Comparison of ENCODE assay signal across 8 cellular contexts in genomic region chr9:35828716-35829083, GRCh38. TPM values are rescaled to one million over a fixed set of nuclear protein-coding genes. Genes with fewer than 3 reads are reported as not detected.
DNase-seq lines count a peak whose midpoint lies in the region; ATAC-seq, FAIRE-seq and TF ChIP-seq lines count a peak whose summit lies in the region.

TSS of gene FAM221B (minus strand) at chr9:35828732. CDS start at chr9:35826161, 2,571 bp downstream.

- H3K4me1 ChIP-seq in mesodermal cell (ENCODE audit: control insufficient read depth, insufficient read depth, low read length, poor library complexity, severe bottlenecking) (peaks cover 2% of the 10 kb centered on the region), upper lobe of left lung (peaks cover 20 to 43% (median 34%) of the 10 kb centered on the region in 4 donors)

- FAIRE-seq in D721Med (lab: Jason Lieb, UNC), result no peak

- 7 to 25% methylated on average over 13 to 18 of the region's 21 CpGs for WGBS in mesodermal cell (ENCODE audit: insufficient coverage in 2 of 2), 2 experiments
- 0 to 4% methylated on average over 16 to 21 of the region's 21 CpGs for WGBS in upper lobe of left lung, 2 donors

- H3K9me3 ChIP-seq in mesodermal cell (ENCODE audit: control insufficient read depth, low read length) (no peaks in the 10 kb centered on the region), upper lobe of left lung (no peaks in the 10 kb centered on the region)

- no peak for TF ChIP-seq CTCF in upper lobe of left lung (IDR thresholded peaks at IDR 0.05)
- TF ChIP-seq CTCF in D721Med (IDR thresholded peaks at IDR 0.05; ENCODE audit: insufficient read depth, missing control alignments), result no peak

- peak; percentile 71 for DNase-seq in activated CD8-positive, alpha-beta memory T cell treated with anti-CD3 and anti-CD28 coated beads, Interleukin-2, amount 50 U/mL, for 48 hours
- DNase-seq in activated CD8-positive, alpha-beta memory T cell treated with anti-CD3 and anti-CD28 coated beads for 24 hours, result no peak
- DNase-seq in NCI-H748 treated with DMSO at 0.1 percent for 48 hours (lab: John Stamatoyannopoulos, UW), result peak; percentile 45
- peak; percentile 27 for DNase-seq in cerebellum (ENCODE audit: low spot score)
- DNase-seq in upper lobe of left lung, result peak in 1 of 2 donors; percentile 69
- DNase-seq in D721Med (ENCODE audit: insufficient read length, low spot score), result no peak
- DNase-seq in NCI-H524 treated with DMSO at 0.1 percent for 48 hours (lab: John Stamatoyannopoulos, UW), result no peak

- no peak for TF ChIP-seq POLR2A in upper lobe of left lung (IDR thresholded peaks at IDR 0.05)

- TF ChIP-seq EP300 in upper lobe of left lung (IDR thresholded peaks at IDR 0.05), result no peak

- ATAC-seq in upper lobe of left lung (ENCODE audit: low FRiP score in 2 of 2), result peak in 1 of 2 donors; percentile 4

- H3K4me3 ChIP-seq in mesodermal cell (ENCODE audit: extremely low read depth, insufficient read depth, low read length, poor library complexity, severe bottlenecking) (peak within 1 kb of the TSS; percentile 64), upper lobe of left lung (peak within 1 kb of the TSS; percentile 75 to 88 (median 82))

- H3K27ac ChIP-seq in mesodermal cell (ENCODE audit: low read depth, low read length, severe bottlenecking) (peak within 1 kb of the TSS; percentile 86), upper lobe of left lung (peak within 1 kb of the TSS; percentile 92 to 97 (median 94))

- H3K27me3 ChIP-seq in upper lobe of left lung, result no peaks in the 10 kb centered on the region

- H3K36me3 ChIP-seq in mesodermal cell (ENCODE audit: control insufficient read depth, insufficient read depth, low read length) (no peaks in the 10 kb centered on the region), upper lobe of left lung (no peaks in the 10 kb centered on the region)

RNA-seq across cellular contexts. Expression of gene FAM221B, which starts in this region (rescaled TPM):
- total RNA-seq in cerebellum (not detected), upper lobe of left lung (under 1 TPM in 2 of 6 donors, not detected in 4; 0.10 to 0.15 TPM)
- polyA plus RNA-seq in mesodermal cell (2013, experiment 1 of 2), result 0.55 TPM
- 0.46 TPM for polyA plus RNA-seq in mesodermal cell (2013, experiment 2 of 2)

Comparison
In these comparisons a context has a peak if more than half of its experiments do, and no peak if none do; other contexts are left out.
1. DNase-seq: peak in activated CD8-positive, alpha-beta memory T cell treated with anti-CD3 and anti-CD28 coated beads, Interleukin-2, amount 50 U/mL, for 48 hours (single experiment) and NCI-H748 treated with DMSO at 0.1 percent for 48 hours (single experiment); none in activated CD8-positive, alpha-beta memory T cell treated with anti-CD3 and anti-CD28 coated beads for 24 hours (single experiment), D721Med (single experiment) and NCI-H524 treated with DMSO at 0.1 percent for 48 hours (single experiment).
2. Peak in DNase-seq in cerebellum; RNA of the gene not detected or under 1 TPM.